Comparison of ENCODE assay signal across 20 cellular contexts in genomic region chr5:53542917-53543316, GRCh38. TPM values are rescaled to one million over a fixed set of nuclear protein-coding genes. Genes with fewer than 3 reads are reported as not detected.
DNase-seq lines count a peak whose midpoint lies in the region; ATAC-seq and TF ChIP-seq lines count a peak whose summit lies in the region.
"Had no signal": no experiment of that assay in that cellular context is flagged by ENCODE, and none has a peak within 500 bp of the region (broad histone marks: within the 10 kb centered on the region; RNA-seq: fewer than 3 reads in every experiment).

No MANE protein-coding gene starts in this region.

- H3K27me3 Mint-ChIP-seq in nephron progenitor cell (ENCODE audit: low read depth, poor library complexity), result no peaks in the 10 kb centered on the region

- H3K27ac ChIP-seq in GM23248, result no peak overlapping the region
- peak overlapping the region; percentile 17 for H3K27ac ChIP-seq in HUES64 (ENCODE audit: low read depth, low read length)
- H3K27ac ChIP-seq in left lung, result no peak overlapping the region
- H3K27ac ChIP-seq: SK-N-MC had no signal

- H3K9ac ChIP-seq in GM23248 (no peak overlapping the region), HUES64 (ENCODE audit: low read depth, low read length) (no peak overlapping the region)

- H3K36me3 Mint-ChIP-seq in nephron progenitor cell (ENCODE audit: low read depth), result no peaks in the 10 kb centered on the region
- H3K36me3 Mint-ChIP-seq: CD14-positive monocyte had no signal

- 68 to 83% methylated on average over 2 of the region's 2 CpGs for WGBS in GM23248 (ENCODE audit: low coverage in 1 of 2, low lambda C conversion rate in 2 of 2, missing lambda C conversion rate in 2 of 2), 2 experiments
- WGBS in HUES64, result 68% methylated on average over 2 of the region's 2 CpGs

- no peaks in the 10 kb centered on the region for H3F3A ChIP-seq in GM23248 (ENCODE audit: insufficient read depth)

- no peak for ATAC-seq in left lung
- ATAC-seq: PC-3 had no signal

- no peaks in the 10 kb centered on the region for H3K9me2 ChIP-seq in GM23248 (ENCODE audit: insufficient read depth)

- H3K4me1 Mint-ChIP-seq in nephron progenitor cell, result peaks cover 43% of the 10 kb centered on the region
- H3K4me1 Mint-ChIP-seq: B cell, CD14-positive monocyte had no signal

- H3K27me3 ChIP-seq in GM23248 (replicated peaks; ENCODE audit: insufficient read depth) (no peaks in the 10 kb centered on the region), HUES64 (ENCODE audit: insufficient read depth, low read length) (no peaks in the 10 kb centered on the region), left lung (no peaks in the 10 kb centered on the region), H7 (ENCODE audit: control insufficient read depth, insufficient read depth, low read length) (no peaks in the 10 kb centered on the region)

- no peak overlapping the region for H3K4me3 Mint-ChIP-seq in nephron progenitor cell
- H3K4me3 Mint-ChIP-seq: B cell, CD14-positive monocyte had no signal

- peak overlapping the region; percentile 4 for H3K4me2 ChIP-seq in GM23248 (ENCODE audit: unreplicated experiment)

- no peaks in the 10 kb centered on the region for H3K36me3 ChIP-seq in GM23248 (ENCODE audit: low read depth)
- no peaks in the 10 kb centered on the region for H3K36me3 ChIP-seq in HUES64 (ENCODE audit: insufficient read depth, low read length)
- H3K36me3 ChIP-seq in left lung, result no peaks in the 10 kb centered on the region
- H3K36me3 ChIP-seq in H7 (replicated peaks; ENCODE audit: control insufficient read depth, insufficient read depth, low read length), result no peaks in the 10 kb centered on the region

- no peak for TF ChIP-seq CTCF in nephron progenitor cell (IDR thresholded peaks at IDR 0.05)
- no peak for TF ChIP-seq CTCF in left lung (IDR thresholded peaks at IDR 0.05)

- H3K79me2 ChIP-seq in GM23248 (ENCODE audit: insufficient read depth), result no peaks in the 10 kb centered on the region

- H3K9me3 Mint-ChIP-seq in nephron progenitor cell, result peaks cover 5% of the 10 kb centered on the region

- no peaks in the 10 kb centered on the region for H4K20me1 ChIP-seq in GM23248 (ENCODE audit: insufficient read depth)

- no peak for DNase-seq in GM23248
- peak; percentile 46 for DNase-seq in amniotic epithelial cell (ENCODE audit: low read depth)
- no peak for DNase-seq in nephron progenitor cell
- no peak for DNase-seq in left lung
- DNase-seq in H7, result no peak
- DNase-seq in activated CD4-positive, CD25-positive, alpha-beta regulatory T cell treated with anti-CD3 and anti-CD28 coated beads, Interleukin-2, amount 50 U/mL, for 72 hours, result no peak
- DNase-seq in HK-2 (ENCODE audit: unreplicated experiment), result no peak
- DNase-seq: DMS53, NCI-H1092 treated with DMSO at 0.1 percent for 48 hours, NCI-H146, NCI-H2081, NCI-H2171 treated with DMSO at 0.1 percent for 48 hours, NCI-H446, NCI-H526, PC-3, SHP77 had no signal

- H3K27ac Mint-ChIP-seq in nephron progenitor cell, result peak overlapping the region; percentile 92
- H3K27ac Mint-ChIP-seq: B cell, CD14-positive monocyte had no signal

- H2AFZ ChIP-seq in GM23248, result 0 out of 2 replicates have a peak overlapping the region, but pooled peaks have one; percentile 1

- H3K9me3 ChIP-seq in GM23248 (ENCODE audit: low read depth) (no peaks in the 10 kb centered on the region), HUES64 (ENCODE audit: insufficient read depth, low read depth, low read length) (0 out of 2 replicates have a peak, but pooled peaks cover 4% of the 10 kb centered on the region), left lung (no peaks in the 10 kb centered on the region)

- in situ Hi-C loops in GM23248 (cut with MboI), result no loop called here

- H3K4me3 ChIP-seq in GM23248, result no peak overlapping the region
- H3K4me3 ChIP-seq in HUES64 (ENCODE audit: low read length), result no peak overlapping the region
- no peak overlapping the region for H3K4me3 ChIP-seq in left lung
- no peak overlapping the region for H3K4me3 ChIP-seq in H7 (ENCODE audit: insufficient read depth, low read depth, low read length)
- H3K4me3 ChIP-seq: SK-N-MC had no signal

- intact Hi-C loops in left lung (cut with DNase I), result no loop called here

- H3K4me1 ChIP-seq in GM23248 (ENCODE audit: insufficient read depth) (peaks cover 3% of the 10 kb centered on the region; the same call in 1 of the 2 replicates), HUES64 (ENCODE audit: insufficient read depth, low read length) (peaks cover 59% of the 10 kb centered on the region), left lung (no peaks in the 10 kb centered on the region)

RNA-seq across cellular contexts. Expression of gene NDUFS4, which starts 17.5 kb away (rescaled TPM):
- total RNA-seq in GM23248 (2014; rRNA removed; shearing (Covaris generic)), result 102 and 127 TPM in 2 replicates
- polyA plus RNA-seq in GM23248 (2016; fragmentation: Nextera tagmentation; extraction: Ambion mirVana), result 205 TPM in 2 replicates
- polyA plus RNA-seq in HUES64 (2013, experiment 1 of 2), result 98.8 TPM
- polyA plus RNA-seq in HUES64 (2013, experiment 2 of 2), result 123 TPM
- total RNA-seq in left lung, result 10 to 100 TPM; 52.3 to 57.4 TPM
- 106 and 163 TPM in 2 replicates for total RNA-seq in H7 (2014; rRNA removed; shearing (Covaris generic))
